In the genomic region with DNA sequence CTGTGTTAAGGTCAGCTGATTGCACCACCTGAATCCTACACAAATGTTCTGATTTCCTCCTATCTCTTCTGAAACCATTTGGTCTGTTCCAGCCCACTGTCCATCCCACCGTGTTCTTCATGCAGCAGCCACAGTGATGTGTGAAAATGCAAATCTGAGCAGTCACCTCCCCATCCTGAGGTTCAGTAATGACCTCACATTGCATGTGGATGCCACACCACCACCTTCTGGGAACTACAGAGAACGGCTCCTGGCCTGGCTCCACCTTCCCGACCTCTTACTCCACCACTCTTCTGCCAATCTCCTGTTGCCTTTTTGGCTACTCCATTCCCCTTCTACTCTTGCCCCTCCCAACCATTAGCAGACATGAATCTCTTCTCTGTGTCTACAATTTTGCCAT, we compare ENCODE assay signal across 8 cellular contexts.
DNase-seq lines count a peak whose midpoint lies in the region; ATAC-seq and TF ChIP-seq lines count a peak whose summit lies in the region.

No MANE protein-coding gene starts in this region.

- H3K27ac ChIP-seq in coronary artery (no peak overlapping the region), thyroid gland (peak overlapping the region in 2 of 3 donors; percentile 53 to 95)

- H3K9me3 ChIP-seq in thyroid gland, result no peaks in the 10 kb centered on the region

- TF ChIP-seq POLR2A in thyroid gland (IDR thresholded peaks at IDR 0.05), result no peak

- H3K4me3 ChIP-seq in coronary artery (no peak overlapping the region), thyroid gland (replicated peaks in 1 of 3) (no peak overlapping the region)

- intact Hi-C loops in thyroid gland (cut with DNase I), result no loop called here

- WGBS in thyroid gland, 2 donors, result 70 to 83% methylated on average over 3 of the region's 3 CpGs

- peaks cover 28 to 42% of the 10 kb centered on the region in 2 donors for H3K4me1 ChIP-seq in thyroid gland

- DNase-seq in DMS 273 (lab: John Stamatoyannopoulos, UW; ENCODE audit: unreplicated experiment) (peak; percentile 31), DMS 273 treated with DMSO at 0.1 percent for 48 hours (lab: John Stamatoyannopoulos, UW) (no peak), coronary artery (ENCODE audit: low spot score) (peak; percentile 19), thyroid gland (no peak), nucleus accumbens (lab: John Stamatoyannopoulos, UW) (no peak), NCI-H1436 (lab: John Stamatoyannopoulos, UW) (no peak)
- DNase-seq in activated CD8-positive, alpha-beta memory T cell treated with anti-CD3 and anti-CD28 coated beads, Interleukin-2, amount 50 U/mL, for 48 hours, result no peak

- ATAC-seq in HG03378 (IDR thresholded peaks at IDR 0.05; ENCODE audit: unreplicated experiment), result peak; percentile 94

- H3K27me3 ChIP-seq in thyroid gland, result no peaks in the 10 kb centered on the region

- H3K36me3 ChIP-seq in thyroid gland, result no peaks in the 10 kb centered on the region

- TF ChIP-seq CTCF in coronary artery (IDR thresholded peaks at IDR 0.05) (no peak), thyroid gland (IDR thresholded peaks at IDR 0.05) (no peak)

Comparison
In these comparisons a context has a peak if more than half of its experiments do, and no peak if none do; other contexts are left out.
1. DNase-seq: peak in DMS 273 (single experiment) and coronary artery (single experiment); none in DMS 273 treated with DMSO at 0.1 percent for 48 hours (single experiment), thyroid gland (0 of 2), nucleus accumbens (0 of 56), activated CD8-positive, alpha-beta memory T cell treated with anti-CD3 and anti-CD28 coated beads, Interleukin-2, amount 50 U/mL, for 48 hours (single experiment) and NCI-H1436 (single experiment).
2. H3K27ac ChIP-seq: peak in thyroid gland (2 of 3); none in coronary artery (0 of 2).